In genomic region chr21:43362306-43362927, GRCh38 we compare ENCODE assay signal across 8 cellular contexts.
DNase-seq lines count a peak whose midpoint lies in the region; ATAC-seq, FAIRE-seq and TF ChIP-seq lines count a peak whose summit lies in the region.

No MANE protein-coding gene starts in this region.

- H3K9me2 ChIP-seq in SK-N-SH, result no peaks in the 10 kb centered on the region

- H3K27ac ChIP-seq in SK-N-SH (ENCODE audit: low read depth in 2 of 2, low read length in 1 of 2), result peak overlapping the region in 1 of 2 experiments; percentile 84; a peak in 2 of 4 replicates
- H3K27ac ChIP-seq in left ventricle myocardium inferior (replicated peaks), result peak overlapping the region; percentile 92
- peak overlapping the region; percentile 71 to 93 for H3K27ac ChIP-seq in small intestine (ENCODE audit: low read depth in 1 of 2, low read length in 1 of 2)

- H3K4me3 Mint-ChIP-seq in activated naive CD8-positive, alpha-beta T cell treated with anti-CD3 and anti-CD28 coated beads, Interleukin-2, amount 10 ng/mL, durations not matched to agents 7 days and 5 days, result peak overlapping the region; percentile 93

- H3K4me1 ChIP-seq in SK-N-SH (ENCODE audit: control insufficient read depth in 1 of 2, insufficient read depth in 2 of 2, low read depth in 1 of 2, low read length in 1 of 2) (peaks cover 0 to 79% of the 10 kb centered on the region in 2 experiments; a peak in 1 of 4 replicates), left ventricle myocardium inferior (peaks cover 63% of the 10 kb centered on the region), small intestine (ENCODE audit: control insufficient read depth in 2 of 2, insufficient read depth in 1 of 2, low read depth in 1 of 2, low read length in 1 of 2) (no peaks in the 10 kb centered on the region)

- H3K9ac ChIP-seq in SK-N-SH, result no peak overlapping the region

- no peaks in the 10 kb centered on the region for H3K9me3 ChIP-seq in SK-N-SH
- H3K9me3 ChIP-seq in left ventricle myocardium inferior (replicated peaks), result no peaks in the 10 kb centered on the region
- H3K9me3 ChIP-seq in small intestine (ENCODE audit: control insufficient read depth, low read depth), result no peaks in the 10 kb centered on the region

- POLR2A ChIA-PET in SK-N-SH (lab: Yijun Ruan, JAX), result no interaction called here
- POLR2A ChIA-PET in activated naive CD8-positive, alpha-beta T cell treated with anti-CD3 and anti-CD28 coated beads, Interleukin-2, amount 10 ng/mL, durations not matched to agents 7 days and 5 days (lab: Charles Lee), result interaction anchor here (0.6 to 2.3 kb wide), 7 partner anchors 9 to 469 kb away, joined by 3 to 15 read pairs (median 3); partner anchors contain the start of genes HSF2BP, NDUFV3 and RRP1B

- TF ChIP-seq RAD21 in SK-N-SH (IDR thresholded peaks at IDR 0.05; ENCODE audit: low read length), result no peak

- intact Hi-C loops in left ventricle myocardium inferior (cut with micrococcal nuclease), result no loop called here

- H3K27me3 Mint-ChIP-seq in activated naive CD8-positive, alpha-beta T cell treated with anti-CD3 and anti-CD28 coated beads, Interleukin-2, amount 10 ng/mL, durations not matched to agents 7 days and 5 days, result peaks cover 2% of the 10 kb centered on the region

- no peaks in the 10 kb centered on the region for H4K20me1 ChIP-seq in SK-N-SH (ENCODE audit: insufficient read depth)

- CTCF ChIA-PET in SK-N-SH (lab: Yijun Ruan, JAX), result no interaction called here

- H3K36me3 ChIP-seq in SK-N-SH (replicated peaks in 1 of 2; ENCODE audit: control insufficient read depth in 1 of 2, insufficient read depth in 2 of 2, low read length in 1 of 2), result no peaks in the 10 kb centered on the region
- no peaks in the 10 kb centered on the region for H3K36me3 ChIP-seq in left ventricle myocardium inferior
- H3K36me3 ChIP-seq in small intestine (ENCODE audit: control insufficient read depth in 2 of 2, insufficient read depth in 2 of 2, low read length in 2 of 2), result no peaks in the 10 kb centered on the region

- H3K4me2 ChIP-seq in SK-N-SH, result no peak overlapping the region

- ATAC-seq in HG02798 (IDR thresholded peaks at IDR 0.05; ENCODE audit: poor library complexity, unreplicated experiment) (peak; percentile 60), HG03097 (IDR thresholded peaks at IDR 0.05; ENCODE audit: low FRiP score, unreplicated experiment) (no peak)
- peak; percentile 85 for ATAC-seq in activated naive CD8-positive, alpha-beta T cell treated with anti-CD3 and anti-CD28 coated beads, Interleukin-2, amount 10 ng/mL, durations not matched to agents 7 days and 5 days (ENCODE audit: low read depth)

- H3K9me3 Mint-ChIP-seq in activated naive CD8-positive, alpha-beta T cell treated with anti-CD3 and anti-CD28 coated beads, Interleukin-2, amount 10 ng/mL, durations not matched to agents 7 days and 5 days, result no peaks in the 10 kb centered on the region

- peak in 1 of 2 experiments; percentile 50; a peak in 2 of 4 replicates for TF ChIP-seq EP300 in SK-N-SH (IDR thresholded peaks at IDR 0.05; ENCODE audit: borderline replicate concordance in 1 of 2, low read depth in 1 of 2, low read length in 1 of 2)

- peak; percentile 88 for DNase-seq in EH (ENCODE audit: low read depth)
- peak; percentile 91 for DNase-seq in SK-N-SH
- peak; percentile 89 for DNase-seq in activated naive CD8-positive, alpha-beta T cell treated with anti-CD3 and anti-CD28 coated beads, Interleukin-2, amount 10 ng/mL, durations not matched to agents 7 days and 5 days
- DNase-seq in left ventricle myocardium inferior, result peak; percentile 84
- no peak for DNase-seq in small intestine
- DNase-seq in RCC 7860 (ENCODE audit: low spot score), result no peak

- WGBS in SK-N-SH (ENCODE audit: low lambda C conversion rate), result 37% methylated on average over 24 of the region's 37 CpGs
- 39 to 76% (median 63%) methylated on average over 37 of the region's 37 CpGs for WGBS in small intestine, 3 donors

- H3K27me3 ChIP-seq in SK-N-SH (ENCODE audit: insufficient read depth) (no peaks in the 10 kb centered on the region), left ventricle myocardium inferior (ENCODE audit: low read depth) (no peaks in the 10 kb centered on the region), small intestine (ENCODE audit: control insufficient read depth in 2 of 2, insufficient read depth in 2 of 2, low read length in 2 of 2) (no peaks in the 10 kb centered on the region)

- TF ChIP-seq CTCF in SK-N-SH (IDR thresholded peaks at IDR 0.05) (no peak), left ventricle myocardium inferior (IDR thresholded peaks at IDR 0.05; ENCODE audit: borderline replicate concordance) (no peak)

- H2AFZ ChIP-seq in SK-N-SH (ENCODE audit: low read depth), result peak overlapping the region; percentile 72

- H3K79me2 ChIP-seq in SK-N-SH (ENCODE audit: insufficient read depth), result no peaks in the 10 kb centered on the region

- H3K36me3 Mint-ChIP-seq in activated naive CD8-positive, alpha-beta T cell treated with anti-CD3 and anti-CD28 coated beads, Interleukin-2, amount 10 ng/mL, durations not matched to agents 7 days and 5 days, result peaks cover 10% of the 10 kb centered on the region

- H3K4me3 ChIP-seq in SK-N-SH (ENCODE audit: low read depth in 2 of 2, low read length in 1 of 2), result no peak overlapping the region
- peak overlapping the region; percentile 56 for H3K4me3 ChIP-seq in left ventricle myocardium inferior
- no peak overlapping the region for H3K4me3 ChIP-seq in small intestine (ENCODE audit: low read depth in 1 of 2, low read length in 2 of 2)

- peaks cover 38% of the 10 kb centered on the region for H3K4me1 Mint-ChIP-seq in activated naive CD8-positive, alpha-beta T cell treated with anti-CD3 and anti-CD28 coated beads, Interleukin-2, amount 10 ng/mL, durations not matched to agents 7 days and 5 days

- H3F3A ChIP-seq in SK-N-SH (replicated peaks; ENCODE audit: insufficient read depth), result no peaks in the 10 kb centered on the region

- peak overlapping the region; percentile 99 for H3K27ac Mint-ChIP-seq in activated naive CD8-positive, alpha-beta T cell treated with anti-CD3 and anti-CD28 coated beads, Interleukin-2, amount 10 ng/mL, durations not matched to agents 7 days and 5 days

- no peak for FAIRE-seq in small intestine (lab: Jason Lieb, UNC)
- FAIRE-seq in RCC 7860 (lab: Jason Lieb, UNC), result no peak

TF ChIP-seq in SK-N-SH, 30 proteins besides CTCF, POLR2A, EP300 and RAD21:
- TF ChIP-seq PBX3 (IDR thresholded peaks at IDR 0.05) (no peak), NFIC (IDR thresholded peaks at IDR 0.05; ENCODE audit: borderline replicate concordance) (no peak), MXI1 (IDR thresholded peaks at IDR 0.05; ENCODE audit: low read depth, low read length) (peak; percentile 55; the same call in 1 of the 2 replicates), FOXJ3 (CRISPR knock-in tag; IDR thresholded peaks at IDR 0.05) (0 out of 2 replicates have a peak, but pooled peaks have one; percentile 38), USF1 (IDR thresholded peaks at IDR 0.05; ENCODE audit: borderline replicate concordance, low read depth) (no peak)
TF ChIP-seq in SK-N-SH: peak in this region for 2.

Comparison
In these comparisons a context has a peak if more than half of its experiments do, and no peak if none do; other contexts are left out.
1. DNase-seq: peak in EH (single experiment), SK-N-SH (single experiment), activated naive CD8-positive, alpha-beta T cell treated with anti-CD3 and anti-CD28 coated beads, Interleukin-2, amount 10 ng/mL, durations not matched to agents 7 days and 5 days (single experiment) and left ventricle myocardium inferior (single experiment); none in small intestine (single experiment) and RCC 7860 (single experiment).